14 cellular contexts compared by ENCODE assay signal in the genomic region with DNA sequence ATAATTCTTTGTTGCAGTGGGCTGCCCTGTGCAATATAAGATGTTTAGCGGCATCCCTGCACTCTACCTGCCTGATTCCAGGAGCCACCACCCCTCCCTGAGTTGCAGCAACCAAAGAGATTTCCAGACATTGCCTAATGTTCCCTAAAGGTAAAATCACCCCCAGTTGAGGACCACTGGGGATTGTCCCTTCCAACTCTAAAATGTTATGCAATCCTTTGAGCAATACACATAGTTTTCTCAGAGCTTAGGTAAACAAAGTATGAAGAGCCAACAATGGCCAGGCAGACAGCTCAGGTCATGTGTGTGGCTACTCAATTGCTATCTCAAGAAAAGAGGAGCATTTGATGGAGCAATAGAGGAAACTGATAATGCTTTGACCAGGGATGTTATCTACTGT.
A peak's percentile ranks its signal among the peaks of the same experiment; 100 is the strongest.
DNase-seq lines count a peak whose midpoint lies in the region; ATAC-seq and TF ChIP-seq lines count a peak whose summit lies in the region.
"Had no signal": no experiment of that assay in that cellular context is flagged by ENCODE, and none has a peak within 500 bp of the region (broad histone marks: within the 10 kb centered on the region; RNA-seq: fewer than 3 reads in every experiment).

No MANE protein-coding gene starts in this region.

- H2BK15ac ChIP-seq in IMR-90 (ENCODE audit: low read depth, low read length) = no peak overlapping the region

- 0 out of 2 replicates have a peak, but pooled peaks cover 2% of the 10 kb centered on the region for H3K27me3 ChIP-seq in IMR-90 (ENCODE audit: control insufficient read depth, insufficient read depth, low read length)
- H3K27me3 ChIP-seq in esophagus muscularis mucosa = no peaks in the 10 kb centered on the region
- no peaks in the 10 kb centered on the region for H3K27me3 ChIP-seq in liver (ENCODE audit: control insufficient read depth in 4 of 4, insufficient read depth in 4 of 4, low read length in 3 of 4)
- no peaks in the 10 kb centered on the region for H3K27me3 ChIP-seq in gastrocnemius medialis
- H3K27me3 ChIP-seq in esophagus squamous epithelium = no peaks in the 10 kb centered on the region

- in situ Hi-C loops in IMR-90 (cut with MboI; ENCODE audit: low sequenced_read_pairs) (loop anchor here (25.0 kb wide), 1 partner anchor 1165 kb away; no protein-coding TSS in a partner anchor), gastrocnemius medialis (cut with MboI; ENCODE audit: low sequenced_read_pairs in 4 of 4) (loop anchor here in 1 of 4 donors (25.0 kb wide), 1 partner anchor 1115 kb away; no protein-coding TSS in a partner anchor), G401 (cut with HindIII; ENCODE audit: low sequenced_read_pairs) (no loop called here)

- no peak overlapping the region for H3K56ac ChIP-seq in IMR-90 (ENCODE audit: extremely low read depth, insufficient read depth, low read length)

- no peak overlapping the region for H4K91ac ChIP-seq in IMR-90 (ENCODE audit: insufficient read depth, low read depth, low read length)

- no peak overlapping the region for H3K27ac ChIP-seq in IMR-90 (ENCODE audit: insufficient read depth, low read length)
- no peak overlapping the region for H3K27ac ChIP-seq in esophagus muscularis mucosa (replicated peaks in 1 of 4)
- no peak overlapping the region for H3K27ac ChIP-seq in liver (ENCODE audit: low read depth in 1 of 2, low read length in 2 of 2)
- H3K27ac ChIP-seq in gastrocnemius medialis = no peak overlapping the region
- H3K27ac ChIP-seq in esophagus squamous epithelium = no peak overlapping the region

- H2AFZ ChIP-seq in IMR-90 (replicated peaks; ENCODE audit: low read length, poor library complexity) = no peak overlapping the region

- POLR2A ChIA-PET in IMR-90 (lab: Charles Lee; ENCODE audit: unreplicated experiment) = no interaction called here

- no peaks in the 10 kb centered on the region for H3K9me3 ChIP-seq in IMR-90 (ENCODE audit: control insufficient read depth, insufficient read depth, low read length)
- H3K9me3 ChIP-seq in esophagus muscularis mucosa = no peaks in the 10 kb centered on the region
- H3K9me3 ChIP-seq in liver (ENCODE audit: control insufficient read depth in 4 of 4, low read length in 3 of 4) = no peaks in the 10 kb centered on the region
- H3K9me3 ChIP-seq in gastrocnemius medialis = no peaks in the 10 kb centered on the region
- H3K9me3 ChIP-seq in esophagus squamous epithelium = no peaks in the 10 kb centered on the region
- H3K9me3 ChIP-seq: BE2C, HAP-1 had no signal

- H3K18ac ChIP-seq in IMR-90 (ENCODE audit: low read depth, low read length) = no peak overlapping the region

- H2BK5ac ChIP-seq in IMR-90 (ENCODE audit: low read depth, low read length, poor library complexity, severe bottlenecking) = no peak overlapping the region

- no peak overlapping the region for H4K5ac ChIP-seq in IMR-90 (ENCODE audit: low read depth, low read length)

- dilution Hi-C loops in IMR-90 (cut with HindIII; ENCODE audit: low sequenced_read_pairs, unreplicated experiment) = no loop called here

- TF ChIP-seq POLR2A in IMR-90 (IDR thresholded peaks at IDR 0.05; ENCODE audit: low read depth, low read length) (no peak), esophagus muscularis mucosa (IDR thresholded peaks at IDR 0.05; ENCODE audit: low read depth) (no peak), gastrocnemius medialis (IDR thresholded peaks at IDR 0.05) (no peak), esophagus squamous epithelium (IDR thresholded peaks at IDR 0.05) (no peak)

- H2AK5ac ChIP-seq in IMR-90 (ENCODE audit: low read depth, low read length) = no peak overlapping the region

- H3K4ac ChIP-seq in IMR-90 (ENCODE audit: low read depth, low read length) = no peak overlapping the region

- H4K20me1 ChIP-seq in IMR-90 (ENCODE audit: insufficient read depth, low read length) = no peaks in the 10 kb centered on the region

- no peaks in the 10 kb centered on the region for H3K4me1 ChIP-seq in IMR-90 (ENCODE audit: control insufficient read depth, insufficient read depth, low read length)
- peaks cover 3 to 7% (median 3%) of the 10 kb centered on the region in 4 donors for H3K4me1 ChIP-seq in esophagus muscularis mucosa
- H3K4me1 ChIP-seq in liver (ENCODE audit: control insufficient read depth in 4 of 4, insufficient read depth in 4 of 4, low read length in 3 of 4) = peaks cover 0 to 9% (median 4%) of the 10 kb centered on the region in 4 donors
- peaks cover 2 to 8% of the 10 kb centered on the region in 2 donors for H3K4me1 ChIP-seq in gastrocnemius medialis
- H3K4me1 ChIP-seq in esophagus squamous epithelium = peaks cover 0 to 40% (median 5%) of the 10 kb centered on the region in 3 donors
- H3K4me1 ChIP-seq: BE2C, HAP-1 had no signal

- intact Hi-C loops in IMR-90 (cut with micrococcal nuclease) = no loop called here
- intact Hi-C loops in esophagus muscularis mucosa (cut with DNase I) = no loop called here
- intact Hi-C loops in gastrocnemius medialis (cut with DNase I; ENCODE audit: low total_unique reads) = no loop called here
- intact Hi-C loops in esophagus squamous epithelium (cut with DNase I) = loop anchor here (5.0 kb wide), 1 partner anchor 95 kb away; a partner anchor contains a TSS

- H3K9ac ChIP-seq in IMR-90 (ENCODE audit: low read depth, low read length) (no peak overlapping the region), liver (ENCODE audit: low read depth in 1 of 2, low read length in 2 of 2) (no peak overlapping the region)

- H2BK120ac ChIP-seq in IMR-90 (ENCODE audit: low read depth, low read length) = no peak overlapping the region

- H2BK20ac ChIP-seq in IMR-90 (ENCODE audit: low read depth, low read length) = no peak overlapping the region

- no peak overlapping the region for H3K14ac ChIP-seq in IMR-90 (replicated peaks; ENCODE audit: low read depth, low read length)

- no peak overlapping the region for H2AK9ac ChIP-seq in IMR-90 (replicated peaks; ENCODE audit: low read depth, low read length, poor library complexity)

- TF ChIP-seq CTCF in IMR-90 (conservative IDR thresholded peaks at IDR 0.05; ENCODE audit: low read depth, low read length) = no peak
- no peak for TF ChIP-seq CTCF in esophagus muscularis mucosa (IDR thresholded peaks at IDR 0.05)
- TF ChIP-seq CTCF in liver (IDR thresholded peaks at IDR 0.05; ENCODE audit: low read depth, low read length, missing input control) = no peak
- TF ChIP-seq CTCF in gastrocnemius medialis (IDR thresholded peaks at IDR 0.05 in 4 of 5, conservative IDR thresholded peaks at IDR 0.05 in 1 of 5) = no peak
- TF ChIP-seq CTCF in esophagus squamous epithelium (IDR thresholded peaks at IDR 0.05) = no peak

- H3K23ac ChIP-seq in IMR-90 (ENCODE audit: low read depth, low read length) = no peak overlapping the region

- WGBS in IMR-90 (ENCODE audit: extremely low coverage in 2 of 2, insufficient read length in 1 of 2), 2 experiments = no CpG with 5 or more reads among the region's 1 CpG
- 100% methylated on average over 1 of the region's 1 CpG for WGBS in esophagus muscularis mucosa
- 98% methylated on average over 1 of the region's 1 CpG for WGBS in liver
- 86 to 100% methylated on average over 1 of the region's 1 CpG for WGBS in esophagus squamous epithelium, 2 donors

- no TSS peak for BruUV-seq in IMR-90 (replicated peaks; lab: Mats Ljungman, UMichigan)

- DNase-seq in IMR-90 (no peak), esophagus muscularis mucosa (ENCODE audit: extremely low spot score) (peak; percentile 60), gastrocnemius medialis (no peak), esophagus squamous epithelium (lab: John Stamatoyannopoulos, UW) (no peak), EL (no peak), G401 (ENCODE audit: low spot score) (no peak)
- DNase-seq: BE2C; CD8-positive, alpha-beta T cell; COR-L47; DMS153; DMS79 treated with DMSO at 0.1 percent for 48 hours; GF-D8 had no signal

- CTCF ChIA-PET in IMR-90 (lab: Yijun Ruan, JAX) = interaction anchor here (1.1 kb wide), 1 partner anchor 158 kb away, joined by 3 read pairs; no protein-coding TSS in a partner anchor

- H3K79me1 ChIP-seq in IMR-90 (ENCODE audit: low read depth in 1 of 2, low read length in 2 of 2) = no peaks in the 10 kb centered on the region

- no peak overlapping the region for H4K8ac ChIP-seq in IMR-90 (ENCODE audit: low read depth in 2 of 2, low read length in 2 of 2)

- H3K4me3 ChIP-seq in IMR-90 (ENCODE audit: insufficient read depth, low read depth, low read length) = no peak overlapping the region
- no peak overlapping the region for H3K4me3 ChIP-seq in esophagus muscularis mucosa
- H3K4me3 ChIP-seq in liver (ENCODE audit: low read depth in 1 of 3, low read length in 3 of 3) = no peak overlapping the region
- H3K4me3 ChIP-seq in gastrocnemius medialis = no peak overlapping the region
- H3K4me3 ChIP-seq in esophagus squamous epithelium = no peak overlapping the region
- H3K4me3 ChIP-seq: HAP-1 had no signal

- ATAC-seq in IMR-90 (ENCODE audit: low read depth) (no peak), gastrocnemius medialis (peak; percentile 21 to 53)
- ATAC-seq: CD8-positive, alpha-beta T cell had no signal

- no peaks in the 10 kb centered on the region for H3K36me3 ChIP-seq in IMR-90 (ENCODE audit: control insufficient read depth, insufficient read depth, low read length)
- no peaks in the 10 kb centered on the region for H3K36me3 ChIP-seq in esophagus muscularis mucosa
- H3K36me3 ChIP-seq in liver (ENCODE audit: control insufficient read depth in 4 of 4, insufficient read depth in 3 of 4, low read depth in 1 of 4, low read length in 3 of 4) = no peaks in the 10 kb centered on the region
- no peaks in the 10 kb centered on the region for H3K36me3 ChIP-seq in gastrocnemius medialis
- no peaks in the 10 kb centered on the region for H3K36me3 ChIP-seq in esophagus squamous epithelium
- H3K36me3 ChIP-seq: BE2C, HAP-1 had no signal

- no peaks in the 10 kb centered on the region; the same call in 1 of the 2 replicates for H3K9me1 ChIP-seq in IMR-90 (ENCODE audit: insufficient read depth, low read length)

- no peak overlapping the region for H3K4me2 ChIP-seq in IMR-90 (ENCODE audit: low read depth, low read length)

- TF ChIP-seq RAD21 in IMR-90 (IDR thresholded peaks at IDR 0.05; ENCODE audit: low read length) (no peak), liver (IDR thresholded peaks at IDR 0.05) (no peak)

- no peak for TF ChIP-seq EP300 in esophagus muscularis mucosa (IDR thresholded peaks at IDR 0.05)

TF ChIP-seq in IMR-90, 13 proteins besides CTCF, POLR2A, EP300 and RAD21:
- TF ChIP-seq CEBPB (IDR thresholded peaks at IDR 0.05; ENCODE audit: low read depth, low read length) (peak; percentile 34; the same call in 1 of the 2 replicates), MXI1 (IDR thresholded peaks at IDR 0.05; ENCODE audit: borderline replicate concordance, low read depth, low read length) (no peak)
